Comparison of ENCODE assay signal across 25 cellular contexts in genomic region chr18:24024425-24024824, GRCh38. TPM values are rescaled to one million over a fixed set of nuclear protein-coding genes. Genes with fewer than 3 reads are reported as not detected.
DNase-seq lines count a peak whose midpoint lies in the region; ATAC-seq and TF ChIP-seq lines count a peak whose summit lies in the region.
"Had no signal": no experiment of that assay in that cellular context is flagged by ENCODE, and none has a peak within 500 bp of the region (broad histone marks: within the 10 kb centered on the region; RNA-seq: fewer than 3 reads in every experiment).

No MANE protein-coding gene starts in this region.

- H3K4me1 Mint-ChIP-seq in activated T-cell treated with anti-CD3 and anti-CD28 coated beads, Interleukin-2, amount 50 U/mL, for 4 hours (ENCODE audit: low read depth) = peaks cover 92% of the 10 kb centered on the region
- H3K4me1 Mint-ChIP-seq in activated T-cell treated with anti-CD3 and anti-CD28 coated beads, Interleukin-2, amount 50 U/mL, for 72 hours (ENCODE audit: low read depth) = peaks cover 92% of the 10 kb centered on the region
- peaks cover 87% of the 10 kb centered on the region for H3K4me1 Mint-ChIP-seq in activated CD8-positive, alpha-beta T cell treated with anti-CD3 and anti-CD28 coated beads for 36 hours (ENCODE audit: low read depth)
- H3K4me1 Mint-ChIP-seq in memory B cell (peaks cover 38% of the 10 kb centered on the region), type B pancreatic cell (ENCODE audit: unreplicated experiment) (peaks cover 29% of the 10 kb centered on the region)

- ATAC-seq in activated T-cell treated with anti-CD3 and anti-CD28 coated beads, Interleukin-2, amount 50 U/mL, for 4 hours = no peak
- no peak for ATAC-seq in activated T-cell treated with anti-CD3 and anti-CD28 coated beads, Interleukin-2, amount 50 U/mL, for 72 hours (replicated peaks in 1 of 2)
- no peak for ATAC-seq in activated CD8-positive, alpha-beta T cell treated with anti-CD3 and anti-CD28 coated beads for 36 hours
- no peak for ATAC-seq in memory B cell (ENCODE audit: low read depth)
- ATAC-seq: GM12878, left lung, right cardiac atrium had no signal

- H3K4me3 Mint-ChIP-seq in activated T-cell treated with anti-CD3 and anti-CD28 coated beads, Interleukin-2, amount 50 U/mL, for 4 hours = peak overlapping the region; percentile 31
- peak overlapping the region in 1 of 2 donors; percentile 6 for H3K4me3 Mint-ChIP-seq in activated T-cell treated with anti-CD3 and anti-CD28 coated beads, Interleukin-2, amount 50 U/mL, for 72 hours
- no peak overlapping the region for H3K4me3 Mint-ChIP-seq in activated CD8-positive, alpha-beta T cell treated with anti-CD3 and anti-CD28 coated beads for 36 hours
- H3K4me3 Mint-ChIP-seq in memory B cell (no peak overlapping the region), type B pancreatic cell (no peak overlapping the region)

- no peak overlapping the region for H3K27ac Mint-ChIP-seq in activated T-cell treated with anti-CD3 and anti-CD28 coated beads, Interleukin-2, amount 50 U/mL, for 72 hours
- peak overlapping the region; percentile 43 for H3K27ac Mint-ChIP-seq in activated CD8-positive, alpha-beta T cell treated with anti-CD3 and anti-CD28 coated beads for 36 hours
- H3K27ac Mint-ChIP-seq in memory B cell = peak overlapping the region; percentile 3
- H3K27ac Mint-ChIP-seq in type B pancreatic cell = peak overlapping the region; percentile 17

- peaks cover 26% of the 10 kb centered on the region for H3K36me3 Mint-ChIP-seq in activated T-cell treated with anti-CD3 and anti-CD28 coated beads, Interleukin-2, amount 50 U/mL, for 4 hours (ENCODE audit: insufficient read depth)
- peaks cover 5 to 10% of the 10 kb centered on the region in 2 donors for H3K36me3 Mint-ChIP-seq in activated T-cell treated with anti-CD3 and anti-CD28 coated beads, Interleukin-2, amount 50 U/mL, for 72 hours (ENCODE audit: insufficient read depth in 2 of 2)
- H3K36me3 Mint-ChIP-seq in activated CD8-positive, alpha-beta T cell treated with anti-CD3 and anti-CD28 coated beads for 36 hours (ENCODE audit: low read depth) = peaks cover 47% of the 10 kb centered on the region
- H3K36me3 Mint-ChIP-seq in memory B cell (peaks cover 8% of the 10 kb centered on the region), type B pancreatic cell (peaks cover 9% of the 10 kb centered on the region)

- intact Hi-C loops in activated CD8-positive, alpha-beta T cell treated with anti-CD3 and anti-CD28 coated beads for 36 hours (cut with micrococcal nuclease) = no loop called here

- POLR2A ChIA-PET in activated CD8-positive, alpha-beta T cell treated with anti-CD3 and anti-CD28 coated beads for 36 hours (lab: Charles Lee) = no interaction called here

- no peak for TF ChIP-seq CTCF in activated CD8-positive, alpha-beta T cell treated with anti-CD3 and anti-CD28 coated beads for 36 hours (IDR thresholded peaks at IDR 0.05)
- TF ChIP-seq CTCF in type B pancreatic cell (conservative IDR thresholded peaks at IDR 0.05) = no peak

- no peaks in the 10 kb centered on the region for H3K27me3 Mint-ChIP-seq in activated T-cell treated with anti-CD3 and anti-CD28 coated beads, Interleukin-2, amount 50 U/mL, for 4 hours (ENCODE audit: low read depth)
- H3K27me3 Mint-ChIP-seq in activated T-cell treated with anti-CD3 and anti-CD28 coated beads, Interleukin-2, amount 50 U/mL, for 72 hours (ENCODE audit: low read depth) = no peaks in the 10 kb centered on the region
- no peaks in the 10 kb centered on the region for H3K27me3 Mint-ChIP-seq in activated CD8-positive, alpha-beta T cell treated with anti-CD3 and anti-CD28 coated beads for 36 hours
- H3K27me3 Mint-ChIP-seq in memory B cell = no peaks in the 10 kb centered on the region
- H3K27me3 Mint-ChIP-seq in type B pancreatic cell = no peaks in the 10 kb centered on the region

- CTCF ChIA-PET in activated CD8-positive, alpha-beta T cell treated with anti-CD3 and anti-CD28 coated beads for 36 hours (lab: Charles Lee) = no interaction called here

- H3K9me3 Mint-ChIP-seq in activated T-cell treated with anti-CD3 and anti-CD28 coated beads, Interleukin-2, amount 50 U/mL, for 4 hours = no peaks in the 10 kb centered on the region
- no peaks in the 10 kb centered on the region for H3K9me3 Mint-ChIP-seq in activated T-cell treated with anti-CD3 and anti-CD28 coated beads, Interleukin-2, amount 50 U/mL, for 72 hours
- H3K9me3 Mint-ChIP-seq in activated CD8-positive, alpha-beta T cell treated with anti-CD3 and anti-CD28 coated beads for 36 hours = no peaks in the 10 kb centered on the region
- no peaks in the 10 kb centered on the region for H3K9me3 Mint-ChIP-seq in memory B cell
- no peaks in the 10 kb centered on the region for H3K9me3 Mint-ChIP-seq in type B pancreatic cell

- DNase-seq in activated T-cell treated with anti-CD3 and anti-CD28 coated beads, Interleukin-2, amount 50 U/mL, for 4 hours = no peak
- no peak for DNase-seq in activated T-cell treated with anti-CD3 and anti-CD28 coated beads, Interleukin-2, amount 50 U/mL, for 72 hours
- DNase-seq in activated CD8-positive, alpha-beta T cell treated with anti-CD3 and anti-CD28 coated beads for 36 hours = no peak
- DNase-seq in memory B cell (ENCODE audit: low spot score in 2 of 2) (no peak), type B pancreatic cell (ENCODE audit: extremely low spot score, unreplicated experiment) (no peak), SHP77 treated with DMSO at 0.1 percent for 48 hours (lab: John Stamatoyannopoulos, UW) (no peak), Ammon's horn (ENCODE audit: low spot score) (no peak), hepatic stellate cell (ENCODE audit: low spot score) (no peak)
- DNase-seq: 8988T; activated CD8-positive, alpha-beta memory T cell treated with anti-CD3 and anti-CD28 coated beads, Interleukin-2, amount 50 U/mL, for 48 hours; DMS 273 treated with DMSO at 0.1 percent for 48 hours; EL; H7; islet precursor cell; KG1; left lung; mesendoderm; MG63; NCI-H1105; NCI-H187 treated with DMSO at 0.1 percent for 48 hours; NK-92 treated with Interleukin-12 subunit alpha and Interleukin-12 subunit beta, amount 100 ng/mL, for 24 hours; right cardiac atrium; stimulated activated CD4-positive, alpha-beta T cell treated with anti-CD3 and anti-CD28 coated beads, Interleukin-2, amount 100 ng/mL, for 24 hours; transverse colon had no signal

RNA-seq across cellular contexts. Expression of gene TTC39C, which starts 9.9 kb away (rescaled TPM):
- 10 to 100 TPM; 23.6 to 37.3 (median 31.5) TPM for total RNA-seq in activated T-cell treated with anti-CD3 and anti-CD28 coated beads, Interleukin-2, amount 50 U/mL, for 4 hours
- 10 to 100 TPM; 38.8 to 41.3 TPM for total RNA-seq in activated T-cell treated with anti-CD3 and anti-CD28 coated beads, Interleukin-2, amount 50 U/mL, for 72 hours
- 10 to 100 TPM; 37.9 to 43.0 TPM for total RNA-seq in activated CD8-positive, alpha-beta T cell treated with anti-CD3 and anti-CD28 coated beads for 36 hours
- 15.0 and 21.6 TPM in 2 replicates for total RNA-seq in type B pancreatic cell (ENCODE audit: low replicate concordance)
